In genomic region chr10:7480742-7481381, GRCh38 we compare ENCODE assay signal across 9 cellular contexts.
DNase-seq lines count a peak whose midpoint lies in the region; ATAC-seq lines count a peak whose summit lies in the region.
"Had no signal": no experiment of that assay in that cellular context is flagged by ENCODE, and none has a peak within 500 bp of the region (broad histone marks: within the 10 kb centered on the region; RNA-seq: fewer than 3 reads in every experiment).

No MANE protein-coding gene starts in this region.

- peaks cover 35% of the 10 kb centered on the region for H3K36me3 Mint-ChIP-seq in activated CD4-positive, alpha-beta T cell treated with anti-CD3 and anti-CD28 coated beads, Interleukin-2, amount 10 ng/mL, durations not matched to agents 7 days and 5 days (ENCODE audit: low read depth)
- no peaks in the 10 kb centered on the region for H3K36me3 Mint-ChIP-seq in T-cell
- H3K36me3 Mint-ChIP-seq in stimulated activated memory B cell treated with anti-CD40 and anti-IgM and Interleukin-4, amounts not matched to agents 10 μg/mL and 1 μg/mL and 100 μg/mL, for 72 hours = peaks cover 14% of the 10 kb centered on the region

- ATAC-seq in HG02759 (IDR thresholded peaks at IDR 0.05; ENCODE audit: unreplicated experiment) (peak; percentile 61), T-cell (replicated peaks in 1 of 4) (peak in 1 of 4 experiments; percentile 9), HG03139 (IDR thresholded peaks at IDR 0.05; ENCODE audit: unreplicated experiment) (no peak)
- peak; percentile 93 for ATAC-seq in stimulated activated memory B cell treated with anti-CD40 and anti-IgM and Interleukin-4, amounts not matched to agents 10 μg/mL and 1 μg/mL and 100 μg/mL, for 72 hours

- H3K9me3 Mint-ChIP-seq in activated CD4-positive, alpha-beta T cell treated with anti-CD3 and anti-CD28 coated beads, Interleukin-2, amount 10 ng/mL, durations not matched to agents 7 days and 5 days = peaks cover 5% of the 10 kb centered on the region
- H3K9me3 Mint-ChIP-seq in T-cell = peaks cover 0 to 5% (median 0%) of the 10 kb centered on the region in 3 donors
- peaks cover 7% of the 10 kb centered on the region for H3K9me3 Mint-ChIP-seq in stimulated activated memory B cell treated with anti-CD40 and anti-IgM and Interleukin-4, amounts not matched to agents 10 μg/mL and 1 μg/mL and 100 μg/mL, for 72 hours

- CTCF ChIA-PET in activated CD4-positive, alpha-beta T cell treated with anti-CD3 and anti-CD28 coated beads, Interleukin-2, amount 10 ng/mL, durations not matched to agents 7 days and 5 days (lab: Charles Lee) = interaction anchor here (1.1 to 2.0 kb wide), 2 partner anchors 11 to 20 kb away, joined by 3 to 5 read pairs; no protein-coding TSS in a partner anchor
- CTCF ChIA-PET in T-cell (lab: Charles Lee) = interaction anchor here in 1 of 2 donors (1.0 kb wide), 1 partner anchor 45 kb away, joined by 3 read pairs; no protein-coding TSS in a partner anchor

- H3K27me3 Mint-ChIP-seq in activated CD4-positive, alpha-beta T cell treated with anti-CD3 and anti-CD28 coated beads, Interleukin-2, amount 10 ng/mL, durations not matched to agents 7 days and 5 days = no peaks in the 10 kb centered on the region
- no peaks in the 10 kb centered on the region for H3K27me3 Mint-ChIP-seq in T-cell
- no peaks in the 10 kb centered on the region for H3K27me3 Mint-ChIP-seq in stimulated activated memory B cell treated with anti-CD40 and anti-IgM and Interleukin-4, amounts not matched to agents 10 μg/mL and 1 μg/mL and 100 μg/mL, for 72 hours

- H3K27ac Mint-ChIP-seq in activated CD4-positive, alpha-beta T cell treated with anti-CD3 and anti-CD28 coated beads, Interleukin-2, amount 10 ng/mL, durations not matched to agents 7 days and 5 days = peak overlapping the region; percentile 97
- H3K27ac Mint-ChIP-seq in T-cell = peak overlapping the region; percentile 99
- peak overlapping the region; percentile 89 for H3K27ac Mint-ChIP-seq in stimulated activated memory B cell treated with anti-CD40 and anti-IgM and Interleukin-4, amounts not matched to agents 10 μg/mL and 1 μg/mL and 100 μg/mL, for 72 hours

- POLR2A ChIA-PET in activated CD4-positive, alpha-beta T cell treated with anti-CD3 and anti-CD28 coated beads, Interleukin-2, amount 10 ng/mL, durations not matched to agents 7 days and 5 days (lab: Charles Lee) = no interaction called here
- POLR2A ChIA-PET in T-cell (lab: Charles Lee) = no interaction called here

- peaks cover 78% of the 10 kb centered on the region for H3K4me1 Mint-ChIP-seq in activated CD4-positive, alpha-beta T cell treated with anti-CD3 and anti-CD28 coated beads, Interleukin-2, amount 10 ng/mL, durations not matched to agents 7 days and 5 days
- H3K4me1 Mint-ChIP-seq in T-cell = peaks cover 80 to 88% (median 84%) of the 10 kb centered on the region in 3 donors
- peaks cover 73% of the 10 kb centered on the region for H3K4me1 Mint-ChIP-seq in stimulated activated memory B cell treated with anti-CD40 and anti-IgM and Interleukin-4, amounts not matched to agents 10 μg/mL and 1 μg/mL and 100 μg/mL, for 72 hours

- DNase-seq in activated CD4-positive, alpha-beta T cell treated with anti-CD3 and anti-CD28 coated beads, Interleukin-2, amount 10 ng/mL, durations not matched to agents 7 days and 5 days = peak; percentile 34
- DNase-seq in activated CD4-positive, alpha-beta T cell treated with anti-CD3 and anti-CD28 coated beads for 48 hours = no peak
- peak in 3 of 34 experiments; percentile 8 to 38 (median 23) for DNase-seq in T-cell
- no peak for DNase-seq in NCI-H748 (lab: John Stamatoyannopoulos, UW; ENCODE audit: unreplicated experiment)
- no peak for DNase-seq in NCI-H1930 (lab: John Stamatoyannopoulos, UW)
- DNase-seq: ACHN had no signal

- H3K4me3 Mint-ChIP-seq in activated CD4-positive, alpha-beta T cell treated with anti-CD3 and anti-CD28 coated beads, Interleukin-2, amount 10 ng/mL, durations not matched to agents 7 days and 5 days = peak overlapping the region; percentile 40
- H3K4me3 Mint-ChIP-seq in T-cell = peak overlapping the region; percentile 21 to 76 (median 59)
- H3K4me3 Mint-ChIP-seq in stimulated activated memory B cell treated with anti-CD40 and anti-IgM and Interleukin-4, amounts not matched to agents 10 μg/mL and 1 μg/mL and 100 μg/mL, for 72 hours = peak overlapping the region; percentile 72
